ENCODE assay signal across 18 cellular contexts in genomic region chr18:67483237-67483636, GRCh38. TPM values are rescaled to one million over a fixed set of nuclear protein-coding genes. Genes with fewer than 3 reads are reported as not detected.
DNase-seq lines count a peak whose midpoint lies in the region; ATAC-seq and TF ChIP-seq lines count a peak whose summit lies in the region.
"Had no signal": no experiment of that assay in that cellular context is flagged by ENCODE, and none has a peak within 500 bp of the region (broad histone marks: within the 10 kb centered on the region; RNA-seq: fewer than 3 reads in every experiment).

No MANE protein-coding gene starts in this region.

- ATAC-seq in GM18858 (IDR thresholded peaks at IDR 0.05; ENCODE audit: unreplicated experiment), result no peak
- ATAC-seq: activated naive CD4-positive, alpha-beta T cell treated with anti-CD3 and anti-CD28 coated beads, Interleukin-2, amount 50 U/mL, for 72 hours; stimulated activated naive B cell treated with anti-CD40 and anti-IgM and Interleukin-4, amounts not matched to agents 10 μg/mL and 1 μg/mL and 100 μg/mL, for 72 hours; upper lobe of right lung had no signal

- POLR2A ChIA-PET in MCF 10A (lab: Yijun Ruan, JAX), result interaction anchor here (0.8 to 1.2 kb wide), 2 partner anchors 8 to 18 kb away, joined by 3 to 4 read pairs; no protein-coding TSS in a partner anchor
- POLR2A ChIA-PET in SK-N-SH (lab: Yijun Ruan, JAX), result no interaction called here
- POLR2A ChIA-PET in activated CD4-positive, alpha-beta memory T cell treated with anti-CD3 and anti-CD28 coated beads, Interleukin-2, amount 10 ng/mL, durations not matched to agents 7 days and 5 days (lab: Charles Lee), result no interaction called here

- H2AFZ ChIP-seq in SK-N-SH (ENCODE audit: low read depth), result no peak overlapping the region

- peak; percentile 8; the same call in 1 of the 2 replicates for TF ChIP-seq RAD21 in SK-N-SH (IDR thresholded peaks at IDR 0.05; ENCODE audit: low read length)

- no peaks in the 10 kb centered on the region for H4K20me1 ChIP-seq in SK-N-SH (ENCODE audit: insufficient read depth)

- no peak for TF ChIP-seq CTCF in MCF 10A (IDR thresholded peaks at IDR 0.05; ENCODE audit: unreplicated experiment)
- no peak for TF ChIP-seq CTCF in breast epithelium (IDR thresholded peaks at IDR 0.05)
- TF ChIP-seq CTCF in SK-N-SH (IDR thresholded peaks at IDR 0.05), result no peak

- H3K36me3 ChIP-seq in breast epithelium, result no peaks in the 10 kb centered on the region
- H3K36me3 ChIP-seq in SK-N-SH (replicated peaks in 1 of 2; ENCODE audit: control insufficient read depth in 1 of 2, insufficient read depth in 2 of 2, low read length in 1 of 2), result peaks cover 0 to 3% of the 10 kb centered on the region in 2 experiments
- H3K36me3 ChIP-seq in H7 (replicated peaks; ENCODE audit: control insufficient read depth, insufficient read depth, low read length), result no peaks in the 10 kb centered on the region
- H3K36me3 ChIP-seq: spleen, upper lobe of right lung had no signal

- H3K4me3 ChIP-seq in breast epithelium (no peak overlapping the region), SK-N-SH (ENCODE audit: low read depth in 2 of 2, low read length in 1 of 2) (no peak overlapping the region), H7 (ENCODE audit: insufficient read depth, low read depth, low read length) (no peak overlapping the region)
- H3K4me3 ChIP-seq: spleen, upper lobe of right lung had no signal

- no peaks in the 10 kb centered on the region for H3K9me2 ChIP-seq in SK-N-SH

- H3K36me3 Mint-ChIP-seq in MCF 10A (ENCODE audit: insufficient read depth, unreplicated experiment), result peaks cover 9% of the 10 kb centered on the region
- H3K36me3 Mint-ChIP-seq in activated CD4-positive, alpha-beta memory T cell treated with anti-CD3 and anti-CD28 coated beads, Interleukin-2, amount 10 ng/mL, durations not matched to agents 7 days and 5 days (ENCODE audit: low read depth), result no peaks in the 10 kb centered on the region
- H3K36me3 Mint-ChIP-seq: activated naive CD4-positive, alpha-beta T cell treated with anti-CD3 and anti-CD28 coated beads, Interleukin-2, amount 50 U/mL, for 72 hours; brain; CD8-positive, alpha-beta memory T cell; stimulated activated naive B cell treated with anti-CD40 and anti-IgM and Interleukin-4, amounts not matched to agents 10 μg/mL and 1 μg/mL and 100 μg/mL, for 72 hours had no signal

- no peak overlapping the region for H3K27ac ChIP-seq in breast epithelium
- peak overlapping the region in 1 of 2 experiments; percentile 55; a peak in 2 of 4 replicates for H3K27ac ChIP-seq in SK-N-SH (ENCODE audit: low read depth in 2 of 2, low read length in 1 of 2)
- H3K27ac ChIP-seq: HL-60, spleen, upper lobe of right lung had no signal

- H3K27me3 Mint-ChIP-seq in MCF 10A (ENCODE audit: insufficient read depth, unreplicated experiment), result no peaks in the 10 kb centered on the region
- H3K27me3 Mint-ChIP-seq in activated CD4-positive, alpha-beta memory T cell treated with anti-CD3 and anti-CD28 coated beads, Interleukin-2, amount 10 ng/mL, durations not matched to agents 7 days and 5 days, result no peaks in the 10 kb centered on the region
- H3K27me3 Mint-ChIP-seq: brain had no signal

- no peaks in the 10 kb centered on the region for H3K27me3 ChIP-seq in breast epithelium
- H3K27me3 ChIP-seq in SK-N-SH (ENCODE audit: insufficient read depth), result no peaks in the 10 kb centered on the region
- H3K27me3 ChIP-seq in H7 (ENCODE audit: control insufficient read depth, insufficient read depth, low read length), result peaks cover 29% of the 10 kb centered on the region
- H3K27me3 ChIP-seq: spleen, upper lobe of right lung had no signal

- CTCF ChIA-PET in MCF 10A (lab: Yijun Ruan, JAX), result interaction anchor here (0.5 kb wide), 1 partner anchor 19 kb away, joined by 4 read pairs; no protein-coding TSS in a partner anchor
- CTCF ChIA-PET in SK-N-SH (lab: Yijun Ruan, JAX), result interaction anchor here (1.2 kb wide), 1 partner anchor 32 kb away, joined by 3 read pairs; no protein-coding TSS in a partner anchor
- CTCF ChIA-PET in activated CD4-positive, alpha-beta memory T cell treated with anti-CD3 and anti-CD28 coated beads, Interleukin-2, amount 10 ng/mL, durations not matched to agents 7 days and 5 days (lab: Charles Lee), result no interaction called here

- TF ChIP-seq EP300 in SK-N-SH (IDR thresholded peaks at IDR 0.05; ENCODE audit: borderline replicate concordance in 1 of 2, low read depth in 1 of 2, low read length in 1 of 2), result no peak

- peaks cover 12% of the 10 kb centered on the region for H3K4me1 Mint-ChIP-seq in MCF 10A (ENCODE audit: insufficient read depth, unreplicated experiment)
- H3K4me1 Mint-ChIP-seq in activated CD4-positive, alpha-beta memory T cell treated with anti-CD3 and anti-CD28 coated beads, Interleukin-2, amount 10 ng/mL, durations not matched to agents 7 days and 5 days, result no peaks in the 10 kb centered on the region
- H3K4me1 Mint-ChIP-seq: CD8-positive, alpha-beta memory T cell; stimulated activated naive B cell treated with anti-CD40 and anti-IgM and Interleukin-4, amounts not matched to agents 10 μg/mL and 1 μg/mL and 100 μg/mL, for 72 hours had no signal

- H3K9ac ChIP-seq in SK-N-SH, result no peak overlapping the region

- DNase-seq in MCF 10A (ENCODE audit: unreplicated experiment) (peak; percentile 8), breast epithelium (ENCODE audit: low spot score in 2 of 2) (no peak), SK-N-SH (peak; percentile 20), midbrain (lab: John Stamatoyannopoulos, UW) (peak; percentile 41), H7 (no peak)
- DNase-seq in stimulated activated naive CD4-positive, alpha-beta T cell (lab: John Stamatoyannopoulos, UW), result no peak
- DNase-seq in activated CD4-positive, alpha-beta memory T cell treated with anti-CD3 and anti-CD28 coated beads, Interleukin-2, amount 10 ng/mL, durations not matched to agents 7 days and 5 days, result no peak
- DNase-seq: ACHN; activated T-cell treated with anti-CD3 and anti-CD28 coated beads, Interleukin-2, amount 50 U/mL, for 48 hours; CD8-positive, alpha-beta memory T cell; NCI-H1092 treated with DMSO at 0.1 percent for 48 hours; spleen; stimulated activated naive B cell treated with anti-CD40 and anti-IgM and Interleukin-4, amounts not matched to agents 10 μg/mL and 1 μg/mL and 100 μg/mL, for 72 hours; upper lobe of right lung had no signal

- TF ChIP-seq POLR2A in breast epithelium (IDR thresholded peaks at IDR 0.05), result no peak

- H3F3A ChIP-seq in SK-N-SH (replicated peaks; ENCODE audit: insufficient read depth), result peaks cover 4% of the 10 kb centered on the region

- H3K9me3 Mint-ChIP-seq in MCF 10A (ENCODE audit: unreplicated experiment), result no peaks in the 10 kb centered on the region
- no peaks in the 10 kb centered on the region for H3K9me3 Mint-ChIP-seq in activated CD4-positive, alpha-beta memory T cell treated with anti-CD3 and anti-CD28 coated beads, Interleukin-2, amount 10 ng/mL, durations not matched to agents 7 days and 5 days
- H3K9me3 Mint-ChIP-seq: activated naive CD4-positive, alpha-beta T cell treated with anti-CD3 and anti-CD28 coated beads, Interleukin-2, amount 50 U/mL, for 72 hours; brain; stimulated activated naive B cell treated with anti-CD40 and anti-IgM and Interleukin-4, amounts not matched to agents 10 μg/mL and 1 μg/mL and 100 μg/mL, for 72 hours had no signal

- H3K4me1 ChIP-seq in breast epithelium (no peaks in the 10 kb centered on the region), SK-N-SH (ENCODE audit: control insufficient read depth in 1 of 2, insufficient read depth in 2 of 2, low read depth in 1 of 2, low read length in 1 of 2) (peaks cover 9 to 12% of the 10 kb centered on the region in 2 experiments; a peak in 3 of 4 replicates)
- H3K4me1 ChIP-seq: spleen, upper lobe of right lung had no signal

- H3K4me3 Mint-ChIP-seq in MCF 10A (ENCODE audit: unreplicated experiment), result no peak overlapping the region
- no peak overlapping the region for H3K4me3 Mint-ChIP-seq in activated CD4-positive, alpha-beta memory T cell treated with anti-CD3 and anti-CD28 coated beads, Interleukin-2, amount 10 ng/mL, durations not matched to agents 7 days and 5 days
- H3K4me3 Mint-ChIP-seq: CD8-positive, alpha-beta memory T cell; stimulated activated naive B cell treated with anti-CD40 and anti-IgM and Interleukin-4, amounts not matched to agents 10 μg/mL and 1 μg/mL and 100 μg/mL, for 72 hours had no signal

- no peak overlapping the region for H3K27ac Mint-ChIP-seq in MCF 10A (ENCODE audit: low read depth, unreplicated experiment)
- H3K27ac Mint-ChIP-seq in activated CD4-positive, alpha-beta memory T cell treated with anti-CD3 and anti-CD28 coated beads, Interleukin-2, amount 10 ng/mL, durations not matched to agents 7 days and 5 days, result no peak overlapping the region
- H3K27ac Mint-ChIP-seq: activated naive CD4-positive, alpha-beta T cell treated with anti-CD3 and anti-CD28 coated beads, Interleukin-2, amount 50 U/mL, for 72 hours; CD8-positive, alpha-beta memory T cell; stimulated activated naive B cell treated with anti-CD40 and anti-IgM and Interleukin-4, amounts not matched to agents 10 μg/mL and 1 μg/mL and 100 μg/mL, for 72 hours had no signal

- intact Hi-C loops in MCF 10A (cut with micrococcal nuclease) (no loop called here), breast epithelium (cut with DNase I; ENCODE audit: low total_unique reads) (no loop called here)

- H3K9me3 ChIP-seq in breast epithelium, result no peaks in the 10 kb centered on the region
- H3K9me3 ChIP-seq in SK-N-SH, result peaks cover 13% of the 10 kb centered on the region; the same call in 1 of the 2 replicates
- H3K9me3 ChIP-seq: upper lobe of right lung had no signal

- H3K79me2 ChIP-seq in SK-N-SH (ENCODE audit: insufficient read depth), result no peaks in the 10 kb centered on the region

- H3K4me2 ChIP-seq in SK-N-SH, result no peak overlapping the region

- no TSS peak for BruUV-seq in MCF 10A (replicated peaks; lab: Mats Ljungman, UMichigan)

- 63% methylated on average over 2 of the region's 2 CpGs for WGBS in SK-N-SH (ENCODE audit: low lambda C conversion rate)

TF ChIP-seq in SK-N-SH, 30 proteins besides CTCF, POLR2A, EP300 and RAD21 (continues in another document):
- TF ChIP-seq, protein P1, sequence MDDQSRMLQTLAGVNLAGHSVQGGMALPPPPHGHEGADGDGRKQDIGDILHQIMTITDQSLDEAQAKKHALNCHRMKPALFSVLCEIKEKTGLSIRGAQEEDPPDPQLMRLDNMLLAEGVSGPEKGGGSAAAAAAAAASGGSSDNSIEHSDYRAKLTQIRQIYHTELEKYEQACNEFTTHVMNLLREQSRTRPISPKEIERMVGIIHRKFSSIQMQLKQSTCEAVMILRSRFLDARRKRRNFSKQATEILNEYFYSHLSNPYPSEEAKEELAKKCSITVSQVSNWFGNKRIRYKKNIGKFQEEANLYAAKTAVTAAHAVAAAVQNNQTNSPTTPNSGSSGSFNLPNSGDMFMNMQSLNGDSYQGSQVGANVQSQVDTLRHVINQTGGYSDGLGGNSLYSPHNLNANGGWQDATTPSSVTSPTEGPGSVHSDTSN (IDR thresholded peaks at IDR 0.05), result peak; percentile 29; the same call in 1 of the 2 replicates

RNA-seq across cellular contexts. Expression of gene DSEL, which starts 33.3 kb away (rescaled TPM):
- total RNA-seq in MCF 10A (2022) (14.9 and 19.0 TPM in 2 replicates), breast epithelium (10 to 100 TPM; 13.8 to 34.1 (median 14.5) TPM)
- polyA plus RNA-seq in SK-N-SH (2012; rRNA removed), result 3.3 and 4.6 TPM in 2 replicates
- 5.2 and 5.3 TPM in 2 replicates for polyA plus RNA-seq in SK-N-SH (2012; cell fraction: cytosol; rRNA removed)
- 2.2 and 4.7 TPM in 2 replicates for polyA plus RNA-seq in SK-N-SH (2012; cell fraction: nucleus; rRNA removed)
- 9.4 and 9.7 TPM in 2 replicates for total RNA-seq in H7 (2014; rRNA removed; shearing (Covaris generic))
- under 1 TPM; 0.15 to 0.18 TPM for total RNA-seq in activated CD4-positive, alpha-beta memory T cell treated with anti-CD3 and anti-CD28 coated beads, Interleukin-2, amount 10 ng/mL, durations not matched to agents 7 days and 5 days

Comparison
In these comparisons a context has a peak if more than half of its experiments do, and no peak if none do; other contexts are left out.
1. DNase-seq: peak in MCF 10A (single experiment), SK-N-SH (single experiment) and midbrain (single experiment); none in breast epithelium (0 of 2), H7 (single experiment), stimulated activated naive CD4-positive, alpha-beta T cell (0 of 6) and activated CD4-positive, alpha-beta memory T cell treated with anti-CD3 and anti-CD28 coated beads, Interleukin-2, amount 10 ng/mL, durations not matched to agents 7 days and 5 days (single experiment).